13 cellular contexts compared by ENCODE assay signal in genomic region chr1:14435368-14436023, GRCh38.
DNase-seq lines count a peak whose midpoint lies in the region; ATAC-seq and FAIRE-seq lines count a peak whose summit lies in the region.
"Had no signal": no experiment of that assay in that cellular context is flagged by ENCODE, and none has a peak within 500 bp of the region (broad histone marks: within the 10 kb centered on the region; RNA-seq: fewer than 3 reads in every experiment).

No MANE protein-coding gene starts in this region.

- H3K4me1 ChIP-seq in neuronal stem cell (ENCODE audit: control insufficient read depth in 2 of 2, insufficient read depth in 1 of 2, low read depth in 1 of 2, low read length in 2 of 2), result peaks cover 6 to 10% of the 10 kb centered on the region in 2 donors
- H3K4me1 ChIP-seq: transverse colon had no signal

- no peak overlapping the region for H2BK12ac ChIP-seq in neuronal stem cell (ENCODE audit: low read length)

- DNase-seq in DMS 273 (lab: John Stamatoyannopoulos, UW; ENCODE audit: unreplicated experiment), result peak; percentile 8
- DNase-seq in DMS 273 treated with DMSO at 0.1 percent for 48 hours (lab: John Stamatoyannopoulos, UW), result no peak
- peak; percentile 34 for DNase-seq in M059J (ENCODE audit: low read depth)
- DNase-seq in neuronal stem cell (ENCODE audit: low spot score), result no peak
- DNase-seq in NCI-H1105 treated with DMSO at 0.1 percent for 48 hours (lab: John Stamatoyannopoulos, UW), result no peak
- no peak for DNase-seq in RCC 7860 (ENCODE audit: low spot score)
- DNase-seq: activated naive CD4-positive, alpha-beta T cell treated with anti-CD3 and anti-CD28 coated beads, Interleukin-2, amount 10 ng/mL, durations not matched to agents 7 days and 5 days; stimulated activated CD4-positive, alpha-beta T cell treated with anti-CD3 and anti-CD28 coated beads, Interleukin-12 subunit alpha, Interleukin-12 subunit beta, amount 100 ng/mL, for 4 hours; transverse colon had no signal

- no peak overlapping the region for H2BK5ac ChIP-seq in neuronal stem cell (ENCODE audit: low read length)

- H3K79me1 ChIP-seq in neuronal stem cell (ENCODE audit: low read depth, low read length), result no peaks in the 10 kb centered on the region

- H3K4me3 ChIP-seq in neuronal stem cell (ENCODE audit: low read length in 2 of 2), result no peak overlapping the region
- H3K4me3 ChIP-seq: lung, transverse colon had no signal

- no CpG with 5 or more reads among the region's 14 CpGs for WGBS in neuronal stem cell (ENCODE audit: extremely low coverage in 2 of 2, insufficient read length in 2 of 2, insufficient replicate concordance in 1 of 2), 2 donors

- ATAC-seq in esophagus mucosa (peak; percentile 29), GM21737 (IDR thresholded peaks at IDR 0.05; ENCODE audit: unreplicated experiment) (no peak)
- ATAC-seq: Right ventricle myocardium inferior had no signal

- H3K9ac ChIP-seq in neuronal stem cell (ENCODE audit: low read depth, low read length, poor library complexity), result peak overlapping the region; percentile 18

- H3K4me2 ChIP-seq in neuronal stem cell (ENCODE audit: insufficient read depth, low read length, poor library complexity, severe bottlenecking), result no peak overlapping the region

- H4K91ac ChIP-seq in neuronal stem cell (ENCODE audit: low read depth, low read length, poor library complexity), result no peak overlapping the region

- H3K4ac ChIP-seq in neuronal stem cell (ENCODE audit: low read length), result no peak overlapping the region

- H3K9me3 ChIP-seq in neuronal stem cell (replicated peaks in 1 of 2; ENCODE audit: control insufficient read depth in 2 of 2, insufficient read depth in 1 of 2, low read depth in 1 of 2, low read length in 2 of 2), result no peaks in the 10 kb centered on the region
- H3K9me3 ChIP-seq: transverse colon had no signal

- H2BK120ac ChIP-seq in neuronal stem cell (ENCODE audit: low read depth, low read length), result no peak overlapping the region

- no peak overlapping the region for H2BK15ac ChIP-seq in neuronal stem cell (ENCODE audit: low read length)

- H3K18ac ChIP-seq in neuronal stem cell (ENCODE audit: low read length), result peak overlapping the region; percentile 6

- no peak overlapping the region for H3K14ac ChIP-seq in neuronal stem cell (ENCODE audit: low read length)

- H3K27me3 ChIP-seq in neuronal stem cell (ENCODE audit: control insufficient read depth in 3 of 3, insufficient read depth in 3 of 3, low read depth in 1 of 3, low read length in 3 of 3), result no peaks in the 10 kb centered on the region
- H3K27me3 ChIP-seq: transverse colon had no signal

- H2AK5ac ChIP-seq in neuronal stem cell (ENCODE audit: low read depth, low read length), result no peak overlapping the region

- no peak overlapping the region for H3K27ac ChIP-seq in neuronal stem cell (replicated peaks; ENCODE audit: low read length)
- H3K27ac ChIP-seq: transverse colon had no signal

- H2AFZ ChIP-seq in neuronal stem cell (ENCODE audit: low read length), result no peak overlapping the region

- FAIRE-seq in RCC 7860 (lab: Jason Lieb, UNC), result no peak

- no peaks in the 10 kb centered on the region for H3K36me3 ChIP-seq in neuronal stem cell (replicated peaks in 1 of 2; ENCODE audit: control insufficient read depth in 2 of 2, insufficient read depth in 2 of 2, low read length in 2 of 2)
- H3K36me3 ChIP-seq: transverse colon had no signal

- no peak overlapping the region for H3K23ac ChIP-seq in neuronal stem cell (ENCODE audit: low read depth, low read length, poor library complexity)

- H4K8ac ChIP-seq in neuronal stem cell (ENCODE audit: low read depth, low read length), result no peak overlapping the region

Comparison
In these comparisons a context has a peak if more than half of its experiments do, and no peak if none do; other contexts are left out.
1. DNase-seq: peak in DMS 273 (single experiment) and M059J (single experiment); none in DMS 273 treated with DMSO at 0.1 percent for 48 hours (single experiment), neuronal stem cell (single experiment), NCI-H1105 treated with DMSO at 0.1 percent for 48 hours (single experiment) and RCC 7860 (single experiment).